ENCODE assay signal across 8 cellular contexts in the genomic region with DNA sequence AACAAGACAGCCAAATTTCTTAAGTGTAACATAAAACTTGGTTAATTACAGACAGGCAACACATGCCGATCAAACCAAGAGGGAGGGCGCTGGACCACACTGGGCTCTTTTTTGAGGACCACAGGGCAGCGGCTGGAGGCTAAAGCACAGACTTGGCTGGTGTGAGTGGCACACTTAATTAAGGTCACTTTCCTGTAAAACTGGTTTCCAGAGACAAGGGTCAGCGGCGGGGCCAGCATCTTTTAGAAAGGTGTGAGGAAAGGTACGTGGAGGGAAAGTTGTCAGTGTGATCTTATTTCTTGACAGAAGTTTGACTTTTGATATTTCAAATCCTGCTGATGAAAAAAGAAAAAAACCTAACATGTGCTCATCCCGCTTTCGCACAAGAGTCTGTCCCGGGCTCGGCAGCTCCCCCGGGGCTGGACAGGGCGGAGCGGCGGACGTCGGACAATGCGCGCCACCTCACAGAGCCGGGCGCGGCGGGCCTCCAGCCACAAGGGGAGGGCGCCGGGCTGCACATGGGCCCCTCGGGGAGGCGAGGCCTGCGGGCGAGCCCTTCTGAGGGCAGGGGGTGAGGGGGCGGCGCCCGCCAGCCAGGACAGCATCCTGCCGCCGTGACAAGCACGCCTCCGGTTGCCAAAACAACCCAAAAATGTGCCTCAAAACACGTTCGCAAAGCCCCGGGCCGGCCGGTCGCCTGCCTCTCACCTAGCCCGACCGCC. TPM values are rescaled to one million over a fixed set of nuclear protein-coding genes. Genes with fewer than 3 reads are reported as not detected.
A peak's percentile ranks its signal among the peaks of the same experiment; 100 is the strongest.
DNase-seq lines count a peak whose midpoint lies in the region; ATAC-seq, FAIRE-seq and TF ChIP-seq lines count a peak whose summit lies in the region.

No MANE protein-coding gene starts in this region.

- no peaks in the 10 kb centered on the region for H3K36me3 Mint-ChIP-seq in activated CD4-positive, alpha-beta memory T cell treated with anti-CD3 and anti-CD28 coated beads, Interleukin-2, amount 10 ng/mL, durations not matched to agents 7 days and 5 days (ENCODE audit: low read depth)
- H3K36me3 Mint-ChIP-seq in neural crest cell (ENCODE audit: low read depth) = no peaks in the 10 kb centered on the region

- H3K4me3 ChIP-seq in fibroblast of villous mesenchyme (ENCODE audit: low read depth, low read length) = peak overlapping the region; percentile 79

- ATAC-seq in GM18907 (IDR thresholded peaks at IDR 0.05; ENCODE audit: unreplicated experiment) = peak; percentile 42
- peak; percentile 31 for ATAC-seq in HG03139 (IDR thresholded peaks at IDR 0.05; ENCODE audit: unreplicated experiment)

- no peak for FAIRE-seq in RCC 7860 (lab: Jason Lieb, UNC)

- peak; percentile 8 for DNase-seq in AG09319 (ENCODE audit: extremely low read depth, low read depth)
- no peak for DNase-seq in activated CD4-positive, alpha-beta memory T cell treated with anti-CD3 and anti-CD28 coated beads, Interleukin-2, amount 10 ng/mL, durations not matched to agents 7 days and 5 days
- peak; percentile 36 for DNase-seq in fibroblast of villous mesenchyme (ENCODE audit: low read depth)
- DNase-seq in neural crest cell (ENCODE audit: low read depth, low spot score) = no peak
- no peak for DNase-seq in foreskin melanocyte
- no peak for DNase-seq in RCC 7860 (ENCODE audit: low spot score)

- peaks cover 63% of the 10 kb centered on the region for H3K27me3 Mint-ChIP-seq in activated CD4-positive, alpha-beta memory T cell treated with anti-CD3 and anti-CD28 coated beads, Interleukin-2, amount 10 ng/mL, durations not matched to agents 7 days and 5 days
- peaks cover 36% of the 10 kb centered on the region for H3K27me3 Mint-ChIP-seq in neural crest cell (ENCODE audit: low read depth)

- no peak overlapping the region for H3K27ac Mint-ChIP-seq in activated CD4-positive, alpha-beta memory T cell treated with anti-CD3 and anti-CD28 coated beads, Interleukin-2, amount 10 ng/mL, durations not matched to agents 7 days and 5 days
- H3K27ac Mint-ChIP-seq in neural crest cell (ENCODE audit: unreplicated experiment) = no peak overlapping the region

- CTCF ChIA-PET in activated CD4-positive, alpha-beta memory T cell treated with anti-CD3 and anti-CD28 coated beads, Interleukin-2, amount 10 ng/mL, durations not matched to agents 7 days and 5 days (lab: Charles Lee) = interaction anchor here (0.6 kb wide), 1 partner anchor 415 kb away, joined by 3 read pairs; no protein-coding TSS in a partner anchor

- POLR2A ChIA-PET in activated CD4-positive, alpha-beta memory T cell treated with anti-CD3 and anti-CD28 coated beads, Interleukin-2, amount 10 ng/mL, durations not matched to agents 7 days and 5 days (lab: Charles Lee) = interaction anchor here (1.3 kb wide), 1 partner anchor 99 kb away, joined by 6 read pairs; a partner anchor contains a TSS

- peak overlapping the region; percentile 57 for H3K4me3 Mint-ChIP-seq in activated CD4-positive, alpha-beta memory T cell treated with anti-CD3 and anti-CD28 coated beads, Interleukin-2, amount 10 ng/mL, durations not matched to agents 7 days and 5 days
- H3K4me3 Mint-ChIP-seq in neural crest cell = peak overlapping the region; percentile 96

- H3K9me3 Mint-ChIP-seq in activated CD4-positive, alpha-beta memory T cell treated with anti-CD3 and anti-CD28 coated beads, Interleukin-2, amount 10 ng/mL, durations not matched to agents 7 days and 5 days = no peaks in the 10 kb centered on the region
- no peaks in the 10 kb centered on the region for H3K9me3 Mint-ChIP-seq in neural crest cell

- TF ChIP-seq CTCF in AG09319 (IDR thresholded peaks at IDR 0.05; ENCODE audit: low read depth, low read length) = no peak
- no peak for TF ChIP-seq CTCF in fibroblast of villous mesenchyme (IDR thresholded peaks at IDR 0.05; ENCODE audit: insufficient read depth, low read depth, low read length)
- no peak for TF ChIP-seq CTCF in neural crest cell (conservative IDR thresholded peaks at IDR 0.05)

- peaks cover 17% of the 10 kb centered on the region for H3K4me1 Mint-ChIP-seq in activated CD4-positive, alpha-beta memory T cell treated with anti-CD3 and anti-CD28 coated beads, Interleukin-2, amount 10 ng/mL, durations not matched to agents 7 days and 5 days
- peaks cover 20% of the 10 kb centered on the region for H3K4me1 Mint-ChIP-seq in neural crest cell

RNA-seq across cellular contexts. Expression of a gene that starts 0.7 kb away (rescaled TPM):
- total RNA-seq in activated CD4-positive, alpha-beta memory T cell treated with anti-CD3 and anti-CD28 coated beads, Interleukin-2, amount 10 ng/mL, durations not matched to agents 7 days and 5 days = under 1 TPM; 0.30 to 0.33 TPM
- total RNA-seq in fibroblast of villous mesenchyme (2.3 and 6.5 TPM in 2 replicates), neural crest cell (7.7 and 8.2 TPM in 2 replicates)

RNA-seq across cellular contexts. Expression of a gene that starts 51.3 kb away (rescaled TPM):
- not detected for total RNA-seq in activated CD4-positive, alpha-beta memory T cell treated with anti-CD3 and anti-CD28 coated beads, Interleukin-2, amount 10 ng/mL, durations not matched to agents 7 days and 5 days
- total RNA-seq in fibroblast of villous mesenchyme (not detected in 2 replicates), neural crest cell (not detected in 2 replicates)

Comparison
In these comparisons a context has a peak if more than half of its experiments do, and no peak if none do; other contexts are left out.
1. DNase-seq: peak in AG09319 (single experiment) and fibroblast of villous mesenchyme (single experiment); none in activated CD4-positive, alpha-beta memory T cell treated with anti-CD3 and anti-CD28 coated beads, Interleukin-2, amount 10 ng/mL, durations not matched to agents 7 days and 5 days (single experiment), neural crest cell (single experiment), foreskin melanocyte (single experiment) and RCC 7860 (single experiment).